Comparison of ENCODE assay signal across 18 cellular contexts in the genomic region with DNA sequence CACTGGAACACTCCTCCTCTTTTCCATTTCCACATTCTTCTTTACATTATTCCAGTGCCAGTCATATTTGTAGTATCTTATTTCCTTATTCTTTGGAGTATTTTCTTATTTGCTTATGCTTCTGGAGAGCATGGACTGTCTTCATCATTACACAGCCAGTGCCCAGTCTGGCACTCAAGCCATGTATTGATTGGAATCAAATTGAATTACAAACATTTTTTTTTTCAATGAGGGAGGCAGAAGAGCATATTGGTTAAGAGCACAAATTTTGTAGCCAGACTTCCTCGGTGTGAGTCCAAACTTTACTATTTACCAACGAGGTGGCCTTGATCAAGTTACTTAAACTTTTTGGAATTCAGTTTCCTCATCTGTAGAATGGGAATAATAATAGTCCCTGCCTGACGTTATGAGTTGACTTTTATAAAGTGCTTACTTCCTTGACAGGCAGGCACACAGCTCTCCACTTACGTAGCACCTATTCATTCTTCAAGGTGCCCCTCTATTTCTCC.
DNase-seq lines count a peak whose midpoint lies in the region; ATAC-seq, FAIRE-seq and TF ChIP-seq lines count a peak whose summit lies in the region.
"Had no signal": no experiment of that assay in that cellular context is flagged by ENCODE, and none has a peak within 500 bp of the region (broad histone marks: within the 10 kb centered on the region; RNA-seq: fewer than 3 reads in every experiment).

No MANE protein-coding gene starts in this region.

- peak overlapping the region; percentile 99 for H3K27ac ChIP-seq in DOHH2 (ENCODE audit: low read depth, low read length)
- H3K27ac ChIP-seq in OCI-LY3 (ENCODE audit: low read length) = no peak overlapping the region
- H3K27ac ChIP-seq in H1 (ENCODE audit: low read depth, low read length) = no peak overlapping the region
- H3K27ac ChIP-seq in upper lobe of left lung = no peak overlapping the region
- H3K27ac ChIP-seq: HL-60 had no signal

- no peaks in the 10 kb centered on the region for H3K79me1 ChIP-seq in H1 (ENCODE audit: low read depth, low read length)

- no peak overlapping the region for H3K27ac Mint-ChIP-seq in stimulated activated memory B cell treated with anti-CD40 and anti-IgM and Interleukin-4, amounts not matched to agents 10 μg/mL and 1 μg/mL and 100 μg/mL, for 72 hours
- H3K27ac Mint-ChIP-seq: B cell; CD4-positive, alpha-beta memory T cell; HFFc6 had no signal

- H4K8ac ChIP-seq in H1 (ENCODE audit: extremely low read depth, insufficient read depth, low read length) = no peak overlapping the region

- no peak overlapping the region for H3K23ac ChIP-seq in H1 (ENCODE audit: insufficient read length)

- no peak for FAIRE-seq in H1 (lab: Jason Lieb, UNC)
- FAIRE-seq: A204.1, G401.6, GM12892, GM19239 had no signal

- H3K56ac ChIP-seq in H1 (replicated peaks; ENCODE audit: insufficient read length, low read depth, low read length) = no peak overlapping the region

- TF ChIP-seq CTCF in DOHH2 (IDR thresholded peaks at IDR 0.05; ENCODE audit: low read depth, low read length, poor library complexity, severe bottlenecking) (no peak), OCI-LY3 (IDR thresholded peaks at IDR 0.05; ENCODE audit: low read depth, low read length) (no peak), H1 (IDR thresholded peaks at IDR 0.05; ENCODE audit: control extremely low read depth in 1 of 3, insufficient read depth in 1 of 3, low read depth in 1 of 3, low read length in 3 of 3) (no peak), upper lobe of left lung (IDR thresholded peaks at IDR 0.05) (no peak)

- H3K27me3 ChIP-seq in DOHH2 (ENCODE audit: control insufficient read depth, low read length) (no peaks in the 10 kb centered on the region), OCI-LY3 (ENCODE audit: low read depth, low read length) (peaks cover 60% of the 10 kb centered on the region), H1 (replicated peaks in 1 of 4; ENCODE audit: control insufficient read depth in 3 of 4, extremely low read depth in 1 of 4, insufficient read depth in 3 of 4, low read length in 3 of 4) (no peaks in the 10 kb centered on the region), upper lobe of left lung (no peaks in the 10 kb centered on the region)

- H2BK15ac ChIP-seq in H1 (ENCODE audit: low read length) = no peak overlapping the region

- POLR2A ChIA-PET in H1 (lab: Charles Lee; ENCODE audit: partially characterized antibody) = no interaction called here

- H3K4me3 ChIP-seq in DOHH2 (ENCODE audit: low read length) (peak overlapping the region; percentile 71), OCI-LY3 (ENCODE audit: low read length) (peak overlapping the region; percentile 39), H1 (ENCODE audit: extremely low read depth in 1 of 4, insufficient read depth in 2 of 4, low read depth in 3 of 4, low read length in 4 of 4) (no peak overlapping the region), upper lobe of left lung (no peak overlapping the region)

- no peak overlapping the region for H3K9ac ChIP-seq in OCI-LY3 (ENCODE audit: low read length)
- H3K9ac ChIP-seq in H1 (replicated peaks in 1 of 4; ENCODE audit: extremely low read depth in 1 of 4, low read depth in 3 of 4, low read length in 3 of 4) = no peak overlapping the region

- no peak for ATAC-seq in stimulated activated memory B cell treated with anti-CD40 and anti-IgM and Interleukin-4, amounts not matched to agents 10 μg/mL and 1 μg/mL and 100 μg/mL, for 72 hours
- ATAC-seq in upper lobe of left lung (ENCODE audit: low FRiP score in 2 of 2) = no peak
- ATAC-seq in HG02938 (IDR thresholded peaks at IDR 0.05; ENCODE audit: unreplicated experiment) = no peak

- no peak overlapping the region for H4K91ac ChIP-seq in H1 (replicated peaks; ENCODE audit: insufficient read length, low read length)

- H2AFZ ChIP-seq in OCI-LY3 (ENCODE audit: low read depth, low read length) (no peak overlapping the region), H1 (ENCODE audit: low read length) (no peak overlapping the region)

- H3K18ac ChIP-seq in H1 (ENCODE audit: extremely low read depth, low read length) = no peak overlapping the region

- H2BK20ac ChIP-seq in H1 (ENCODE audit: low read length) = 0 out of 2 replicates have a peak overlapping the region, but pooled peaks have one; percentile 8

- H3K4me1 Mint-ChIP-seq in stimulated activated memory B cell treated with anti-CD40 and anti-IgM and Interleukin-4, amounts not matched to agents 10 μg/mL and 1 μg/mL and 100 μg/mL, for 72 hours = peaks cover 52% of the 10 kb centered on the region

- H3K9me3 Mint-ChIP-seq in stimulated activated memory B cell treated with anti-CD40 and anti-IgM and Interleukin-4, amounts not matched to agents 10 μg/mL and 1 μg/mL and 100 μg/mL, for 72 hours = no peaks in the 10 kb centered on the region
- H3K9me3 Mint-ChIP-seq: CD4-positive, alpha-beta memory T cell; HFFc6 had no signal

- H2BK120ac ChIP-seq in H1 (replicated peaks; ENCODE audit: low read depth, low read length) = no peak overlapping the region

- peak overlapping the region; percentile 30 for H3K4me3 Mint-ChIP-seq in stimulated activated memory B cell treated with anti-CD40 and anti-IgM and Interleukin-4, amounts not matched to agents 10 μg/mL and 1 μg/mL and 100 μg/mL, for 72 hours
- H3K4me3 Mint-ChIP-seq: B cell; CD4-positive, alpha-beta memory T cell; HFFc6 had no signal

- WGBS in H1 (ENCODE audit: extremely low coverage in 1 of 2, insufficient coverage in 1 of 2, insufficient read length in 1 of 2, insufficient replicate concordance in 2 of 2, low coverage in 1 of 2, low lambda C conversion rate in 2 of 2, missing lambda C conversion rate in 1 of 2), 2 experiments = 89% methylated on average over 4 of the region's 4 CpGs; no CpG with 5 or more reads in 1 of the 2 experiments
- 56 to 80% methylated on average over 4 of the region's 4 CpGs for WGBS in upper lobe of left lung, 2 donors

- no peak overlapping the region for H3K4ac ChIP-seq in H1 (replicated peaks; ENCODE audit: insufficient read length, low read depth, low read length)

- H3K27me3 Mint-ChIP-seq in stimulated activated memory B cell treated with anti-CD40 and anti-IgM and Interleukin-4, amounts not matched to agents 10 μg/mL and 1 μg/mL and 100 μg/mL, for 72 hours = peaks cover 36% of the 10 kb centered on the region
- H3K27me3 Mint-ChIP-seq: CD4-positive, alpha-beta memory T cell had no signal

- no peak for TF ChIP-seq POLR2A in H1 (IDR thresholded peaks at IDR 0.05; ENCODE audit: control extremely low read depth in 1 of 2, low read depth in 2 of 2, low read length in 2 of 2)
- no peak for TF ChIP-seq POLR2A in upper lobe of left lung (IDR thresholded peaks at IDR 0.05)

- H3K79me2 ChIP-seq in DOHH2 (ENCODE audit: control insufficient read depth, low read length) (peaks cover 47% of the 10 kb centered on the region), OCI-LY3 (ENCODE audit: low read length) (no peaks in the 10 kb centered on the region), H1 (ENCODE audit: control insufficient read depth in 1 of 2, insufficient read depth in 2 of 2, low read length in 2 of 2) (no peaks in the 10 kb centered on the region)

- peaks cover 42% of the 10 kb centered on the region for H3F3A ChIP-seq in DOHH2 (ENCODE audit: control insufficient read depth, insufficient read depth)

- no peak overlapping the region for H2AK5ac ChIP-seq in H1 (ENCODE audit: low read depth, low read length)

- no peak overlapping the region for H2BK12ac ChIP-seq in H1 (ENCODE audit: low read depth, low read length)

- H3K4me1 ChIP-seq in DOHH2 (ENCODE audit: control insufficient read depth, low read length) = peaks cover 100% of the 10 kb centered on the region
- H3K4me1 ChIP-seq in OCI-LY3 (ENCODE audit: low read length) = peaks cover 47% of the 10 kb centered on the region
- no peaks in the 10 kb centered on the region for H3K4me1 ChIP-seq in H1 (replicated peaks in 1 of 4; ENCODE audit: control insufficient read depth in 3 of 4, insufficient read depth in 4 of 4, low read length in 3 of 4)
- peaks cover 0 to 4% (median 0%) of the 10 kb centered on the region in 4 donors for H3K4me1 ChIP-seq in upper lobe of left lung

- H3K36me3 ChIP-seq in DOHH2 (ENCODE audit: control insufficient read depth, low read length) = peaks cover 30% of the 10 kb centered on the region
- no peaks in the 10 kb centered on the region for H3K36me3 ChIP-seq in OCI-LY3 (replicated peaks; ENCODE audit: low read depth, low read length)
- no peaks in the 10 kb centered on the region for H3K36me3 ChIP-seq in H1 (ENCODE audit: control insufficient read depth in 2 of 4, insufficient read depth in 4 of 4, low read length in 3 of 4)
- H3K36me3 ChIP-seq in upper lobe of left lung = no peaks in the 10 kb centered on the region

- H2BK5ac ChIP-seq in H1 (ENCODE audit: low read depth, low read length) = no peak overlapping the region

- no peak overlapping the region for H4K5ac ChIP-seq in H1 (ENCODE audit: insufficient read length, low read depth, low read length)

- H3K23me2 ChIP-seq in H1 (ENCODE audit: low read depth, low read length) = no peaks in the 10 kb centered on the region

- no peaks in the 10 kb centered on the region for H3K36me3 Mint-ChIP-seq in stimulated activated memory B cell treated with anti-CD40 and anti-IgM and Interleukin-4, amounts not matched to agents 10 μg/mL and 1 μg/mL and 100 μg/mL, for 72 hours
- H3K36me3 Mint-ChIP-seq: CD4-positive, alpha-beta memory T cell had no signal

- H3K4me2 ChIP-seq in DOHH2 (ENCODE audit: low read length) (peak overlapping the region; percentile 94), OCI-LY3 (ENCODE audit: low read length) (peak overlapping the region; percentile 59), H1 (ENCODE audit: insufficient read depth in 1 of 2, low read depth in 2 of 2, low read length in 2 of 2) (no peak overlapping the region)

- no peak for TF ChIP-seq EP300 in H1 (IDR thresholded peaks at IDR 0.05; ENCODE audit: borderline replicate concordance in 1 of 2, low read depth in 2 of 2, low read length in 2 of 2)
- no peak for TF ChIP-seq EP300 in upper lobe of left lung (IDR thresholded peaks at IDR 0.05)

- CTCF ChIA-PET in H1 (lab: Charles Lee; ENCODE audit: partially characterized antibody) = interaction anchor here (0.7 to 1.0 kb wide), 2 partner anchors 184 to 709 kb away, joined by 3 read pairs; no protein-coding TSS in a partner anchor

- no peak for TF ChIP-seq RAD21 in H1 (IDR thresholded peaks at IDR 0.05 in 1 of 2, conservative IDR thresholded peaks at IDR 0.05 in 1 of 2; ENCODE audit: low read depth in 2 of 2, low read length in 2 of 2)

- DNase-seq in H1 (ENCODE audit: low read depth in 1 of 2, low spot score in 2 of 2) = no peak
- no peak for DNase-seq in upper lobe of left lung
- no peak for DNase-seq in NCI-H2107 treated with DMSO at 0.1 percent for 48 hours (lab: John Stamatoyannopoulos, UW; ENCODE audit: unreplicated experiment)
- DNase-seq: CD4-positive, alpha-beta memory T cell; DMS79; EL; HCEC 1CT; HFFc6 had no signal

- no peak overlapping the region for H3K14ac ChIP-seq in H1 (ENCODE audit: insufficient read length)

- H3K9me3 ChIP-seq in DOHH2 (ENCODE audit: control insufficient read depth, insufficient read depth, low read length) = no peaks in the 10 kb centered on the region
- H3K9me3 ChIP-seq in OCI-LY3 (ENCODE audit: insufficient read depth, low read length) = peaks cover 7% of the 10 kb centered on the region; the same call in 1 of the 2 replicates
- H3K9me3 ChIP-seq in H1 (ENCODE audit: insufficient read depth in 2 of 2, low read depth in 1 of 2, low read length in 1 of 2) = no peaks in the 10 kb centered on the region
- no peaks in the 10 kb centered on the region for H3K9me3 ChIP-seq in upper lobe of left lung

- no peaks in the 10 kb centered on the region for H3K9me2 ChIP-seq in DOHH2 (replicated peaks; ENCODE audit: control insufficient read depth, low read length)

- H4K20me1 ChIP-seq in DOHH2 (ENCODE audit: control insufficient read depth, insufficient read depth, low read depth, low read length) (no peaks in the 10 kb centered on the region), OCI-LY3 (ENCODE audit: insufficient read depth, low read length) (no peaks in the 10 kb centered on the region), H1 (replicated peaks in 1 of 2; ENCODE audit: control insufficient read depth in 1 of 2, insufficient read depth in 2 of 2, low read length in 2 of 2) (no peaks in the 10 kb centered on the region)

Comparison
In these comparisons a context has a peak if more than half of its experiments do, and no peak if none do; other contexts are left out.
1. H3K4me2 ChIP-seq: peak in DOHH2 (single experiment) and OCI-LY3 (single experiment); none in H1 (0 of 2).
2. H3K4me3 ChIP-seq: peak in DOHH2 (single experiment) and OCI-LY3 (single experiment); none in H1 (0 of 4) and upper lobe of left lung (0 of 4).